In the genomic region with DNA sequence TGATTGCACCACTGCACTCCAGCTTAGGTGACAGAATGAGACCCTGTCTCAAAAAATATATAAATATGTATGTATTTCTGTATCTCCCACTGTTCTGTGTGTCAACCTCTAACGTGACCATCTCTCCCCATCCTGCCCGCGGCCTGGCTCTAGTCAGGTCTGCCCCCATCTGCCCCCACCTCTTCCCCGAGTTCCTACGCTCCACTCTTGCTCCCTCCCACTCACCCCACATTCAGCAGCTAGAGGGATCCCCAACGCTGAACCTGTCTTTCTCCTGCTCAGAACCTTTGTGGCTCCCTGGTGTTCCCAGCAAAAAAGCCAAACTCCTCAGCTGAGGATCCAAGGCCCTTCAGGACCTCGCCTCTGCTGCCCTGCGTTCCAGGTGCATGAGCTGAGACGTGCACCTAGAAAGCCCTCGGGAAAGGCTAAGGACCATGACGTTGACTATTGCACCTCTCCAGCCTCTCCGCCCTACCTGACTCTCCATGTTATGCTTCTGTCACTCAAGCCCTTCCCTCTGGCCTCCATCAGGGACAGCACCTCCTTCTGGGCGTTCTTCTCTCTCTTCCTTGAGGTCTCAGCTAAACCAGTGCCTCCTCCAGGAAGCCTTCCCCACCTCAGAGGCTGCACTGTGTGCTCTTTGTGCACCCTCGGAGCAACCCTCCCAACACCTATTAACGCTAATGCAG, we compare ENCODE assay signal across 20 cellular contexts. TPM values are rescaled to one million over a fixed set of nuclear protein-coding genes. Genes with fewer than 3 reads are reported as not detected.
A peak's percentile ranks its signal among the peaks of the same experiment; 100 is the strongest.
DNase-seq lines count a peak whose midpoint lies in the region; ATAC-seq, FAIRE-seq and TF ChIP-seq lines count a peak whose summit lies in the region.
"Had no signal": no experiment of that assay in that cellular context is flagged by ENCODE, and none has a peak within 500 bp of the region (broad histone marks: within the 10 kb centered on the region; RNA-seq: fewer than 3 reads in every experiment).

No MANE protein-coding gene starts in this region.

- no peaks in the 10 kb centered on the region for H3K9me3 Mint-ChIP-seq in stimulated activated naive CD8-positive, alpha-beta T cell treated with anti-CD3 and anti-CD28 coated beads, Interleukin-15, amount 100 ng/mL, for 72 hours
- H3K9me3 Mint-ChIP-seq in naive thymus-derived CD8-positive, alpha-beta T cell = no peaks in the 10 kb centered on the region
- H3K9me3 Mint-ChIP-seq: activated naive CD4-positive, alpha-beta T cell treated with anti-CD3 and anti-CD28 coated beads, Interleukin-2, amount 50 U/mL, for 24 hours had no signal

- H3K4me3 Mint-ChIP-seq in stimulated activated naive CD8-positive, alpha-beta T cell treated with anti-CD3 and anti-CD28 coated beads, Interleukin-15, amount 100 ng/mL, for 72 hours = no peak overlapping the region
- peak overlapping the region in 2 of 10 donors; percentile 14 to 46 for H3K4me3 Mint-ChIP-seq in naive thymus-derived CD8-positive, alpha-beta T cell
- H3K4me3 Mint-ChIP-seq: activated CD4-positive, alpha-beta T cell treated with anti-CD3 and anti-CD28 coated beads for 36 hours; activated naive CD4-positive, alpha-beta T cell treated with anti-CD3 and anti-CD28 coated beads, Interleukin-2, amount 50 U/mL, for 24 hours had no signal

- no peak overlapping the region for H2AFZ ChIP-seq in K562 (ENCODE audit: low read depth, low read length)

- peaks cover 80% of the 10 kb centered on the region for H3K4me1 Mint-ChIP-seq in stimulated activated naive CD8-positive, alpha-beta T cell treated with anti-CD3 and anti-CD28 coated beads, Interleukin-15, amount 100 ng/mL, for 72 hours
- H3K4me1 Mint-ChIP-seq in naive thymus-derived CD8-positive, alpha-beta T cell = peaks cover 38 to 74% (median 52%) of the 10 kb centered on the region in 4 donors

- CTCF ChIA-PET in K562 (lab: Yijun Ruan, JAX; ENCODE audit: low intra/inter-chr PET ratio) = no interaction called here

- TF ChIP-seq POLR2A in K562 (conservative IDR thresholded peaks at IDR 0.05) = no peak

- H3K27ac Mint-ChIP-seq in stimulated activated naive CD8-positive, alpha-beta T cell treated with anti-CD3 and anti-CD28 coated beads, Interleukin-15, amount 100 ng/mL, for 72 hours = peak overlapping the region; percentile 27 to 83
- H3K27ac Mint-ChIP-seq in naive thymus-derived CD8-positive, alpha-beta T cell = peak overlapping the region in 7 of 10 donors; percentile 31 to 93 (median 73)
- H3K27ac Mint-ChIP-seq: activated naive CD4-positive, alpha-beta T cell treated with anti-CD3 and anti-CD28 coated beads, Interleukin-2, amount 50 U/mL, for 24 hours had no signal

- peaks cover 2% of the 10 kb centered on the region for H3K9me1 ChIP-seq in K562 (ENCODE audit: control insufficient read depth, insufficient read depth, low read length)

- WGBS in K562 (ENCODE audit: insufficient coverage, low coverage, missing lambda C conversion rate) = 72% methylated on average over 13 of the region's 15 CpGs

- BruUV-seq in K562 (replicated peaks; lab: Mats Ljungman, UMichigan) = no TSS peak

- DNase-seq in stimulated activated naive CD8-positive, alpha-beta T cell treated with anti-CD3 and anti-CD28 coated beads, Interleukin-15, amount 100 ng/mL, for 72 hours = no peak
- no peak for DNase-seq in stimulated activated naive CD8-positive, alpha-beta T cell treated with anti-CD3 and anti-CD28 coated beads, Interleukin-15, Interleukin-2, amounts not matched to agents 100 U/mL and 50 U/mL, for 24 hours
- DNase-seq in K562 (ENCODE audit: extremely low read depth in 1 of 4, low spot score in 3 of 4) (peak in 1 of 4 experiments; percentile 39), GM13977 (ENCODE audit: low spot score) (no peak)
- DNase-seq in naive thymus-derived CD8-positive, alpha-beta T cell = no peak
- DNase-seq in activated effector memory CD4-positive, alpha-beta T cell treated with Interleukin-2 at 50 U/mL for 16 hours = no peak
- no peak for DNase-seq in activated CD4-positive, alpha-beta T cell treated with anti-CD3 and anti-CD28 coated beads for 4 hours
- DNase-seq: activated CD4-positive, alpha-beta T cell treated with anti-CD3 and anti-CD28 coated beads for 36 hours; Caco-2; dermis blood vessel endothelial cell; GOT3; NCI-H1105; SIG-M5; stomach had no signal

- no peaks in the 10 kb centered on the region for H3K9me3 ChIP-seq in K562 (replicated peaks; ENCODE audit: control insufficient read depth, insufficient read depth, low read depth, low read length)
- H3K9me3 ChIP-seq: body of pancreas, Caco-2, stomach had no signal

- no peak for TF ChIP-seq CTCF in K562 (IDR thresholded peaks at IDR 0.05 in 2 of 3, conservative IDR thresholded peaks at IDR 0.05 in 1 of 3; ENCODE audit: insufficient read depth in 2 of 3, low read depth in 1 of 3, low read length in 3 of 3)
- TF ChIP-seq CTCF in GM13977 (IDR thresholded peaks at IDR 0.05; ENCODE audit: extremely low read depth, insufficient read depth, missing control alignments) = no peak

- peaks cover 40 to 78% of the 10 kb centered on the region in 2 experiments; a peak in 4 of 5 replicates for H3K4me1 ChIP-seq in K562 (replicated peaks in 1 of 2; ENCODE audit: control insufficient read depth in 2 of 2, insufficient read depth in 2 of 2, low read length in 2 of 2)
- H3K4me1 ChIP-seq: Caco-2 had no signal

- intact Hi-C loops in K562 (cut with micrococcal nuclease) = no loop called here

- no peak for TF ChIP-seq EP300 in K562 (IDR thresholded peaks at IDR 0.05; ENCODE audit: low read length)

- no peak overlapping the region for H3K4me3 ChIP-seq in K562
- H3K4me3 ChIP-seq: body of pancreas, stomach had no signal

- POLR2A ChIA-PET in K562 (lab: Yijun Ruan, JAX) = interaction anchor here (0.5 to 1.2 kb wide), 2 partner anchors 14 to 122 kb away, joined by 3 read pairs; no protein-coding TSS in a partner anchor
- POLR2A ChIA-PET in naive thymus-derived CD8-positive, alpha-beta T cell (lab: Charles Lee) = interaction anchor here (0.6 kb wide), 1 partner anchor 123 kb away, joined by 3 read pairs; no protein-coding TSS in a partner anchor

- H3K36me3 ChIP-seq in K562 (ENCODE audit: control insufficient read depth, insufficient read depth, low read length) = peaks cover 79% of the 10 kb centered on the region

- H3K36me3 Mint-ChIP-seq in naive thymus-derived CD8-positive, alpha-beta T cell = peaks cover 0 to 61% (median 8%) of the 10 kb centered on the region in 3 donors

- H3K27ac ChIP-seq in K562 (ENCODE audit: extremely low read depth, low read depth, low read length) = no peak overlapping the region; the same call in 2 of the 3 replicates
- H3K27ac ChIP-seq: KMS-11 had no signal

- H3K4me2 ChIP-seq in K562 (ENCODE audit: insufficient read depth, low read length) = peak overlapping the region; percentile 63; the same call in 1 of the 2 replicates
- H3K4me2 ChIP-seq: KMS-11 had no signal

- H3K79me2 ChIP-seq in K562 (ENCODE audit: control insufficient read depth, insufficient read depth, low read length) = peaks cover 89% of the 10 kb centered on the region

- H4K20me1 ChIP-seq in K562 (replicated peaks; ENCODE audit: control insufficient read depth, insufficient read depth, low read length) = peaks cover 16% of the 10 kb centered on the region; the same call in 1 of the 2 replicates

- H3K9ac ChIP-seq in K562 (ENCODE audit: insufficient read depth in 1 of 2, low read depth in 2 of 2, low read length in 2 of 2) = peak overlapping the region in 1 of 2 experiments; percentile 90; a peak in 2 of 4 replicates
- H3K9ac ChIP-seq: KMS-11 had no signal

- no peaks in the 10 kb centered on the region for H3K27me3 Mint-ChIP-seq in stimulated activated naive CD8-positive, alpha-beta T cell treated with anti-CD3 and anti-CD28 coated beads, Interleukin-15, amount 100 ng/mL, for 72 hours
- no peaks in the 10 kb centered on the region for H3K27me3 Mint-ChIP-seq in naive thymus-derived CD8-positive, alpha-beta T cell
- H3K27me3 Mint-ChIP-seq: activated CD4-positive, alpha-beta T cell treated with anti-CD3 and anti-CD28 coated beads for 36 hours; activated naive CD4-positive, alpha-beta T cell treated with anti-CD3 and anti-CD28 coated beads, Interleukin-2, amount 50 U/mL, for 24 hours had no signal

- ATAC-seq in stimulated activated naive CD8-positive, alpha-beta T cell treated with anti-CD3 and anti-CD28 coated beads, Interleukin-15, amount 100 ng/mL, for 72 hours = no peak
- ATAC-seq in stimulated activated naive CD8-positive, alpha-beta T cell treated with anti-CD3 and anti-CD28 coated beads, Interleukin-15, Interleukin-2, amounts not matched to agents 100 U/mL and 50 U/mL, for 24 hours = no peak
- ATAC-seq in K562 (peak; percentile 5; the same call in 1 of the 3 replicates), GM18861 (IDR thresholded peaks at IDR 0.05; ENCODE audit: unreplicated experiment) (no peak)
- ATAC-seq in naive thymus-derived CD8-positive, alpha-beta T cell = no peak
- ATAC-seq: activated CD4-positive, alpha-beta T cell treated with anti-CD3 and anti-CD28 coated beads for 36 hours; esophagus mucosa had no signal

- TF ChIP-seq RAD21 in K562 (CRISPR knock-in tag; conservative IDR thresholded peaks at IDR 0.05 in 1 of 2, IDR thresholded peaks at IDR 0.05 in 1 of 2) = no peak

- no peak for FAIRE-seq in K562 (lab: Jason Lieb, UNC)
- FAIRE-seq: G401.6 had no signal

- H3K27me3 ChIP-seq in K562 (ENCODE audit: control insufficient read depth in 2 of 2, insufficient read depth in 2 of 2, low read length in 2 of 2) = no peaks in the 10 kb centered on the region
- H3K27me3 ChIP-seq: body of pancreas, stomach had no signal

- in situ Hi-C loops in K562 (cut with MboI) (no loop called here), GM13977 (cut with MboI; ENCODE audit: low pct_unique_long_range_greater_than_20kb, low sequenced_read_pairs, unreplicated experiment) (no loop called here)

RNA-seq across cellular contexts. Expression of a gene that starts 18.1 kb away (rescaled TPM):
- total RNA-seq in K562 (2011; cell fraction: chromatin; rRNA removed; ENCODE audit: low replicate concordance) = 290 and 653 TPM in 2 replicates
- 340 and 358 TPM in 2 replicates for total RNA-seq in K562 (2011; cell fraction: nucleolus; rRNA removed)
- total RNA-seq in K562 (2011; cell fraction: nucleoplasm; rRNA removed) = 338 and 343 TPM in 2 replicates
- total RNA-seq in K562 (2014; rRNA removed) (61.1 and 83.7 TPM in 2 replicates), K562 (2014; rRNA removed; fragmentation: Illumina TruSeq; extraction: Trizol) (44.7 and 55.7 TPM in 2 replicates), K562 (2015; rRNA removed; fragmentation: Illumina TruSeq; extraction: Trizol) (67.4 and 67.7 TPM in 2 replicates), K562 (2021) (120 and 127 TPM in 2 replicates)
- polyA plus RNA-seq in K562 (2011; rRNA removed) (90.8 and 133 TPM in 2 replicates), K562 (2014; fragmentation: Illumina TruSeq; extraction: Trizol) (108 and 132 TPM in 2 replicates), K562 (2014; fragmentation: Nextera tagmentation; extraction: Ambion mirVana) (1 to 10 TPM; 1.1 TPM), K562 (2014; rRNA removed) (85.4 and 108 TPM in 2 replicates)
- polyA plus RNA-seq in K562 (2011; cell fraction: cytosol; rRNA removed) = 112 and 119 TPM in 2 replicates
- 493 and 545 TPM in 2 replicates for polyA plus RNA-seq in K562 (2011; cell fraction: nucleus; rRNA removed)
- polyA plus RNA-seq in K562 (2012) = 76.0 and 79.7 TPM in 2 replicates
- polyA minus RNA-seq in K562 (2011; rRNA and poly(A)+ RNA removed) = 47.0 and 54.6 TPM in 2 replicates
- 48.0 and 50.7 TPM in 2 replicates for polyA minus RNA-seq in K562 (2011; cell fraction: cytosol; rRNA and poly(A)+ RNA removed)
- polyA minus RNA-seq in K562 (2011; cell fraction: nucleus; rRNA and poly(A)+ RNA removed) = 66.6 and 101 TPM in 2 replicates
- total RNA-seq in naive thymus-derived CD8-positive, alpha-beta T cell = 100 to 1,000 TPM; 202 to 210 TPM
- 10 to 100 TPM; 21.5 to 26.9 (median 22.9) TPM for polyA plus RNA-seq in naive thymus-derived CD8-positive, alpha-beta T cell

RNA-seq across cellular contexts. Expression of a gene that starts 40.6 kb away (rescaled TPM):
- total RNA-seq in K562 (2011; cell fraction: chromatin; rRNA removed; ENCODE audit: low replicate concordance) = 0.21 TPM in 1 of 2 replicates, not detected in the other
- total RNA-seq in K562 (2011; cell fraction: nucleolus; rRNA removed) = not detected in 2 replicates
- total RNA-seq in K562 (2011; cell fraction: nucleoplasm; rRNA removed) = not detected in 2 replicates
- total RNA-seq in K562 (2014; rRNA removed) = 0.08 TPM in 1 of 2 replicates, not detected in the other
- not detected in 2 replicates for total RNA-seq in K562 (2014; rRNA removed; fragmentation: Illumina TruSeq; extraction: Trizol)
- not detected in 2 replicates for total RNA-seq in K562 (2015; rRNA removed; fragmentation: Illumina TruSeq; extraction: Trizol)
- total RNA-seq in K562 (2021) = not detected in 2 replicates
- 0.04 TPM in 1 of 2 replicates, not detected in the other for polyA plus RNA-seq in K562 (2011; rRNA removed)
- polyA plus RNA-seq in K562 (2011; cell fraction: cytosol; rRNA removed) = 0.03 and 0.21 TPM in 2 replicates
- 0.09 and 0.24 TPM in 2 replicates for polyA plus RNA-seq in K562 (2011; cell fraction: nucleus; rRNA removed)
- 0.14 TPM in 1 of 2 replicates, not detected in the other for polyA plus RNA-seq in K562 (2012)
- polyA plus RNA-seq in K562 (2014; fragmentation: Illumina TruSeq; extraction: Trizol) = not detected in 2 replicates
- not detected for polyA plus RNA-seq in K562 (2014; fragmentation: Nextera tagmentation; extraction: Ambion mirVana)
- polyA plus RNA-seq in K562 (2014; rRNA removed) = 0.19 and 0.32 TPM in 2 replicates
- not detected in 2 replicates for polyA minus RNA-seq in K562 (2011; rRNA and poly(A)+ RNA removed)
- polyA minus RNA-seq in K562 (2011; cell fraction: cytosol; rRNA and poly(A)+ RNA removed) = not detected in 2 replicates
- not detected in 2 replicates for polyA minus RNA-seq in K562 (2011; cell fraction: nucleus; rRNA and poly(A)+ RNA removed)
- total RNA-seq in naive thymus-derived CD8-positive, alpha-beta T cell = 1 to 10 TPM; 2.3 to 2.6 TPM
- under 1 TPM in 1 of 3 donors, not detected in 2; 0.14 TPM for polyA plus RNA-seq in naive thymus-derived CD8-positive, alpha-beta T cell
- total RNA-seq: body of pancreas, esophagus mucosa, stomach had no signal

RNA-seq across cellular contexts. Expression of a gene that starts 48.9 kb away (rescaled TPM):
- total RNA-seq in K562 (2011; cell fraction: chromatin; rRNA removed; ENCODE audit: low replicate concordance) = not detected in 2 replicates
- 0.33 TPM in 1 of 2 replicates, not detected in the other for total RNA-seq in K562 (2011; cell fraction: nucleolus; rRNA removed)
- total RNA-seq in K562 (2011; cell fraction: nucleoplasm; rRNA removed) = not detected in 2 replicates
- total RNA-seq in K562 (2014; rRNA removed) (not detected in 2 replicates), K562 (2014; rRNA removed; fragmentation: Illumina TruSeq; extraction: Trizol) (not detected in 2 replicates), K562 (2015; rRNA removed; fragmentation: Illumina TruSeq; extraction: Trizol) (not detected in 2 replicates), K562 (2021) (not detected in 2 replicates)
- polyA plus RNA-seq in K562 (2011; rRNA removed) (0.03 and 0.14 TPM in 2 replicates), K562 (2014; fragmentation: Illumina TruSeq; extraction: Trizol) (not detected in 2 replicates), K562 (2014; fragmentation: Nextera tagmentation; extraction: Ambion mirVana) (under 1 TPM in 1 of 2 experiments, not detected in 1; 0.06 TPM), K562 (2014; rRNA removed) (not detected in 2 replicates)
- polyA plus RNA-seq in K562 (2011; cell fraction: cytosol; rRNA removed) = 0.01 TPM in 1 of 2 replicates, not detected in the other
- polyA plus RNA-seq in K562 (2011; cell fraction: nucleus; rRNA removed) = 0.18 TPM in 1 of 2 replicates, not detected in the other
- polyA plus RNA-seq in K562 (2012) = 0.04 TPM in 1 of 2 replicates, not detected in the other
- polyA minus RNA-seq in K562 (2011; rRNA and poly(A)+ RNA removed) = not detected in 2 replicates
- not detected in 2 replicates for polyA minus RNA-seq in K562 (2011; cell fraction: cytosol; rRNA and poly(A)+ RNA removed)
- polyA minus RNA-seq in K562 (2011; cell fraction: nucleus; rRNA and poly(A)+ RNA removed) = not detected in 2 replicates
- not detected for total RNA-seq in naive thymus-derived CD8-positive, alpha-beta T cell
- polyA plus RNA-seq in naive thymus-derived CD8-positive, alpha-beta T cell = not detected
- total RNA-seq: activated CD4-positive, alpha-beta T cell treated with anti-CD3 and anti-CD28 coated beads for 36 hours; body of pancreas; Caco-2; dermis blood vessel endothelial cell; esophagus mucosa had no signal
